Comparison of ENCODE assay signal across 8 cellular contexts in the genomic region with DNA sequence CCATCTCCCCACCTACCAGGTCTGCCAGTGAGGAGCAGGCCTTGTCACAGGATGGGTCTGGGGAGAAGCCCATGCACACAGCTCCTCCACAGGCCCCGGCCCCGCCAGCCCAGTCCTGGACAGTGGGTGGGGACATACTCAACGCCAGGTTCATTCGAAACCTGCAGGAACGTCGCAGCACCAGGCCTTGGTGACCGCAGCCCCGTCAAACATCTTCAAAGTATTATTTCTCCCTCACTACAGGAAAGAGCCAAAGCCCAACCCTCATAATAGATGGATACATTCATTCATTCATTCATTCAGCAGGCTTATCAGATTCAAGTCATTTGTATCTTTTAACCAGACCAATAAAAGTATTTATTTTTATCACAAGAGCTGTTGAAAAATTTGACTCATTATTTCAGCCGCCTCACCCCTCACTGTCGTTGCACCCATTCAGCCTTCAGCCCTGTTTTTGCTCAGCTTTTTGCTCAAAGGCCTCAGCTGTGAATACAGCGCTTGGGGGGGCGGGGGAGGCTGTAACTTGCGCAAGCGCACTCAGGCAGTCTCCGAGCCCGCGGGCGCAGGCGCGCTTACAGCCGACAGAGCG. TPM values are rescaled to one million over a fixed set of nuclear protein-coding genes. Genes with fewer than 3 reads are reported as not detected.
DNase-seq lines count a peak whose midpoint lies in the region; TF ChIP-seq lines count a peak whose summit lies in the region.

No MANE protein-coding gene starts in this region.

- H3K4me1 ChIP-seq in Peyer's patch, result peaks cover 0 to 34% (median 7%) of the 10 kb centered on the region in 4 donors

- H3K27ac ChIP-seq in Peyer's patch, result peak overlapping the region; percentile 96 to 97 (median 96)
- no peak overlapping the region for H3K27ac ChIP-seq in brain microvascular endothelial cell

- no peak for TF ChIP-seq POLR2A in Peyer's patch (IDR thresholded peaks at IDR 0.05)

- H3K27me3 ChIP-seq in Peyer's patch, result no peaks in the 10 kb centered on the region
- no peaks in the 10 kb centered on the region for H3K27me3 ChIP-seq in brain microvascular endothelial cell (replicated peaks)

- H3K9me3 ChIP-seq in Peyer's patch, result no peaks in the 10 kb centered on the region

- in situ Hi-C loops in brain microvascular endothelial cell (cut with HindIII; ENCODE audit: low pct_ligation_motif_present, low sequenced_read_pairs) (no loop called here), ACHN (cut with HindIII; ENCODE audit: low pct_ligation_motif_present, low pct_unique_long_range_greater_than_20kb, low sequenced_read_pairs) (no loop called here)

- DNase-seq in stimulated activated CD4-positive, alpha-beta T cell treated with anti-CD3 and anti-CD28 coated beads, Interleukin-12 subunit alpha, Interleukin-12 subunit beta, amount 100 ng/mL, for 4 hours, result peak; percentile 90
- no peak for DNase-seq in stimulated activated CD4-positive, alpha-beta T cell treated with anti-CD3 and anti-CD28 coated beads, Interleukin-1b, Interleukin-23, amount 100 ng/mL, for 48 hours
- DNase-seq in Peyer's patch (peak in 1 of 3 donors; percentile 98), brain microvascular endothelial cell (peak; percentile 89), islet precursor cell (peak; percentile 74), ACHN (no peak), HCEC 1CT (no peak)
- peak; percentile 87 to 90 for DNase-seq in stimulated activated CD4-positive, alpha-beta T cell treated with anti-CD3 and anti-CD28 coated beads, Interleukin-1b, Interleukin-23, amount 100 ng/mL, for 4 hours (ENCODE audit: low read depth in 2 of 2)

- TF ChIP-seq CTCF in Peyer's patch (IDR thresholded peaks at IDR 0.05) (no peak), brain microvascular endothelial cell (IDR thresholded peaks at IDR 0.05; ENCODE audit: low read depth, low read length, missing control alignments) (no peak)

- H3K4me3 ChIP-seq in Peyer's patch, result peak overlapping the region; percentile 83 to 89 (median 86)
- peak overlapping the region; percentile 86 for H3K4me3 ChIP-seq in brain microvascular endothelial cell (ENCODE audit: low read depth, low read length)

- H3K36me3 ChIP-seq in Peyer's patch, result peaks cover 0 to 37% (median 0%) of the 10 kb centered on the region in 3 donors
- H3K36me3 ChIP-seq in brain microvascular endothelial cell (replicated peaks), result peaks cover 9% of the 10 kb centered on the region

RNA-seq across cellular contexts. Expression of gene C6orf136, which starts 0.4 kb away (rescaled TPM):
- total RNA-seq in Peyer's patch, result 100 to 1,000 TPM in 2 of 4 donors, 10 to 100 TPM in 2; 35.5 to 111 (median 83.8) TPM

RNA-seq across cellular contexts. Expression of gene ATAT1, which starts 19.9 kb away (rescaled TPM):
- 10 to 100 TPM in 2 of 4 donors, 1 to 10 TPM in 2; 8.2 to 25.2 (median 15.1) TPM for total RNA-seq in Peyer's patch

RNA-seq across cellular contexts. Expression of gene DHX16, which starts 26.3 kb away (rescaled TPM):
- 10 to 100 TPM; 39.6 to 68.1 (median 58.2) TPM for total RNA-seq in Peyer's patch

RNA-seq across cellular contexts. Expression of gene MRPS18B, which starts 28.9 kb away (rescaled TPM):
- total RNA-seq in Peyer's patch, result 10 to 100 TPM; 35.3 to 59.8 (median 42.5) TPM

RNA-seq across cellular contexts. Expression of gene PPP1R10, which starts 29.5 kb away (rescaled TPM):
- 10 to 100 TPM; 47.6 to 74.0 (median 61.3) TPM for total RNA-seq in Peyer's patch

Comparison
In these comparisons a context has a peak if more than half of its experiments do, and no peak if none do; other contexts are left out.
1. DNase-seq: peak in stimulated activated CD4-positive, alpha-beta T cell treated with anti-CD3 and anti-CD28 coated beads, Interleukin-12 subunit alpha, Interleukin-12 subunit beta, amount 100 ng/mL, for 4 hours (single experiment), brain microvascular endothelial cell (single experiment), islet precursor cell (single experiment) and stimulated activated CD4-positive, alpha-beta T cell treated with anti-CD3 and anti-CD28 coated beads, Interleukin-1b, Interleukin-23, amount 100 ng/mL, for 4 hours (2 of 2); none in stimulated activated CD4-positive, alpha-beta T cell treated with anti-CD3 and anti-CD28 coated beads, Interleukin-1b, Interleukin-23, amount 100 ng/mL, for 48 hours (single experiment), ACHN (single experiment) and HCEC 1CT (single experiment).